Comparison of ENCODE assay signal across 8 cellular contexts in genomic region chr2:171922230-171923022, GRCh38. TPM values are rescaled to one million over a fixed set of nuclear protein-coding genes. Genes with fewer than 3 reads are reported as not detected.
A peak's percentile ranks its signal among the peaks of the same experiment; 100 is the strongest.
DNase-seq lines count a peak whose midpoint lies in the region; ATAC-seq lines count a peak whose summit lies in the region.

HAT1 (plus strand) TSS chr2:171922461; CDS start chr2:171922501, 40 bp downstream.

- H3K27me3 Mint-ChIP-seq in activated CD4-positive, alpha-beta T cell treated with anti-CD3 and anti-CD28 coated beads, Interleukin-2, amount 10 ng/mL, durations not matched to agents 7 days and 5 days = no peaks in the 10 kb centered on the region

- peak within 1 kb of the TSS; percentile 90 for H3K9ac ChIP-seq in BLaER1

- H3K4me1 Mint-ChIP-seq in activated CD4-positive, alpha-beta T cell treated with anti-CD3 and anti-CD28 coated beads, Interleukin-2, amount 10 ng/mL, durations not matched to agents 7 days and 5 days = peaks cover 42% of the 10 kb centered on the region

- no peaks in the 10 kb centered on the region for H3K9me3 ChIP-seq in BLaER1

- no peaks in the 10 kb centered on the region for H3K9me3 Mint-ChIP-seq in activated CD4-positive, alpha-beta T cell treated with anti-CD3 and anti-CD28 coated beads, Interleukin-2, amount 10 ng/mL, durations not matched to agents 7 days and 5 days

- peaks cover 21% of the 10 kb centered on the region for H3K36me3 Mint-ChIP-seq in activated CD4-positive, alpha-beta T cell treated with anti-CD3 and anti-CD28 coated beads, Interleukin-2, amount 10 ng/mL, durations not matched to agents 7 days and 5 days (ENCODE audit: low read depth)

- H3K4me3 ChIP-seq in BLaER1 = peak within 1 kb of the TSS; percentile 89

- peaks cover 27% of the 10 kb centered on the region for H3K4me1 ChIP-seq in BLaER1

- CTCF ChIA-PET in activated CD4-positive, alpha-beta T cell treated with anti-CD3 and anti-CD28 coated beads, Interleukin-2, amount 10 ng/mL, durations not matched to agents 7 days and 5 days (lab: Charles Lee) = interaction anchor here (0.6 to 1.5 kb wide), 4 partner anchors 11 to 215 kb away, joined by 3 to 5 read pairs (median 4); no protein-coding TSS in a partner anchor

- POLR2A ChIA-PET in activated CD4-positive, alpha-beta T cell treated with anti-CD3 and anti-CD28 coated beads, Interleukin-2, amount 10 ng/mL, durations not matched to agents 7 days and 5 days (lab: Charles Lee) = interaction anchor here (0.8 kb wide), 1 partner anchor 78 kb away, joined by 4 read pairs; no protein-coding TSS in a partner anchor

- H3K4me3 Mint-ChIP-seq in activated CD4-positive, alpha-beta T cell treated with anti-CD3 and anti-CD28 coated beads, Interleukin-2, amount 10 ng/mL, durations not matched to agents 7 days and 5 days = peak within 1 kb of the TSS; percentile 89

- peak within 1 kb of the TSS; percentile 96 for H3K27ac Mint-ChIP-seq in activated CD4-positive, alpha-beta T cell treated with anti-CD3 and anti-CD28 coated beads, Interleukin-2, amount 10 ng/mL, durations not matched to agents 7 days and 5 days

- peak; percentile 97 for DNase-seq in NCI-H69 (lab: John Stamatoyannopoulos, UW)
- peak; percentile 98 for DNase-seq in activated CD4-positive, alpha-beta T cell treated with anti-CD3 and anti-CD28 coated beads, Interleukin-2, amount 10 ng/mL, durations not matched to agents 7 days and 5 days
- DNase-seq in cortex of kidney (lab: John Stamatoyannopoulos, UW) = peak; percentile 25
- DNase-seq in left colon = peak; percentile 97 to 98
- peak; percentile 98 for DNase-seq in stimulated activated CD4-positive, alpha-beta T cell treated with anti-CD3 and anti-CD28 coated beads, Interleukin-1b, Interleukin-23, amount 100 ng/mL, for 48 hours

- intact Hi-C loops in left colon (cut with DNase I, micrococcal nuclease) = no loop called here

- peak within 1 kb of the TSS; percentile 94 for H3K4me2 ChIP-seq in BLaER1

- H3K27ac ChIP-seq in BLaER1 = peak within 1 kb of the TSS; percentile 84

- ATAC-seq in GM19328 (IDR thresholded peaks at IDR 0.05; ENCODE audit: unreplicated experiment) (peak; percentile 97), HG03520 (IDR thresholded peaks at IDR 0.05; ENCODE audit: unreplicated experiment) (peak; percentile 93), left colon (peak; percentile 98)

- no peaks in the 10 kb centered on the region for H3K27me3 ChIP-seq in BLaER1

- peaks cover 21% of the 10 kb centered on the region for H4K20me1 ChIP-seq in BLaER1

- H3K36me3 ChIP-seq in BLaER1 = peaks cover 19% of the 10 kb centered on the region

RNA-seq across cellular contexts. Expression of gene HAT1, which starts in this region (rescaled TPM):
- 10 to 100 TPM; 63.0 to 75.3 TPM for total RNA-seq in activated CD4-positive, alpha-beta T cell treated with anti-CD3 and anti-CD28 coated beads, Interleukin-2, amount 10 ng/mL, durations not matched to agents 7 days and 5 days
- 10 to 100 TPM; 24.8 to 26.1 TPM for total RNA-seq in left colon

Comparison
In these comparisons a context has a peak if more than half of its experiments do, and no peak if none do; other contexts are left out.
1. Peak in every context shown above with its lines: DNase-seq, ATAC-seq, H3K4me3 ChIP-seq and H3K27ac ChIP-seq.
2. DNase-seq: peak in every context shown above with its lines; median percentile 98 in activated CD4-positive, alpha-beta T cell treated with anti-CD3 and anti-CD28 coated beads, Interleukin-2, amount 10 ng/mL, durations not matched to agents 7 days and 5 days; 98 in stimulated activated CD4-positive, alpha-beta T cell treated with anti-CD3 and anti-CD28 coated beads, Interleukin-1b, Interleukin-23, amount 100 ng/mL, for 48 hours; 98 in left colon; 97 in NCI-H69; 25 in cortex of kidney.